8 cellular contexts compared by ENCODE assay signal in genomic region chr19:1590641-1591397, GRCh38. TPM values are rescaled to one million over a fixed set of nuclear protein-coding genes. Genes with fewer than 3 reads are reported as not detected.
DNase-seq lines count a peak whose midpoint lies in the region; ATAC-seq, FAIRE-seq and TF ChIP-seq lines count a peak whose summit lies in the region.

No MANE protein-coding gene starts in this region.

- ATAC-seq in CD4-positive, CD25-positive, alpha-beta regulatory T cell (ENCODE audit: low read depth in 2 of 2) = peak in 1 of 2 donors; percentile 17
- ATAC-seq in T-cell (replicated peaks in 1 of 4) (peak in 1 of 4 experiments; percentile 17), HG02981 (IDR thresholded peaks at IDR 0.05; ENCODE audit: unreplicated experiment) (no peak), HG02763 (IDR thresholded peaks at IDR 0.05; ENCODE audit: unreplicated experiment) (no peak)

- peak overlapping the region; percentile 53 for H3K4me3 ChIP-seq in CD4-positive, CD25-positive, alpha-beta regulatory T cell (ENCODE audit: low read depth, low read length)
- H3K4me3 ChIP-seq in H7 (ENCODE audit: insufficient read depth, low read depth, low read length) = peak overlapping the region; percentile 96
- peak overlapping the region; percentile 89 to 99 (median 99) for H3K4me3 ChIP-seq in endothelial cell of umbilical vein (replicated peaks in 1 of 3; ENCODE audit: insufficient read depth in 1 of 3, low read depth in 1 of 3, low read length in 3 of 3)
- H3K4me3 ChIP-seq in parathyroid adenoma (ENCODE audit: low read depth, low read length) = no peak overlapping the region
- peak overlapping the region in 1 of 2 donors; percentile 89 for H3K4me3 ChIP-seq in testis

- TF ChIP-seq CTCF in endothelial cell of umbilical vein (IDR thresholded peaks at IDR 0.05; ENCODE audit: extremely low read depth in 1 of 2, insufficient read depth in 1 of 2, low read depth in 1 of 2, low read length in 2 of 2) (peak in 1 of 2 donors; percentile 40), parathyroid adenoma (IDR thresholded peaks at IDR 0.05) (no peak), testis (IDR thresholded peaks at IDR 0.05) (no peak)

- peak overlapping the region; percentile 78 to 94 (median 86) for H3K27ac Mint-ChIP-seq in CD4-positive, CD25-positive, alpha-beta regulatory T cell
- peak overlapping the region; percentile 86 to 92 for H3K27ac Mint-ChIP-seq in T-cell

- H3K4me2 ChIP-seq in endothelial cell of umbilical vein (ENCODE audit: insufficient read depth, low read length) (peak overlapping the region; percentile 95), parathyroid adenoma (ENCODE audit: low read length) (peak overlapping the region; percentile 93)

- peaks cover 22% of the 10 kb centered on the region for H3K4me1 ChIP-seq in CD4-positive, CD25-positive, alpha-beta regulatory T cell (ENCODE audit: control insufficient read depth, insufficient read depth, low read length, poor library complexity, severe bottlenecking)
- peaks cover 15% of the 10 kb centered on the region for H3K4me1 ChIP-seq in endothelial cell of umbilical vein (ENCODE audit: control insufficient read depth, extremely low read depth, insufficient read depth, low read length)
- H3K4me1 ChIP-seq in parathyroid adenoma = no peaks in the 10 kb centered on the region
- H3K4me1 ChIP-seq in testis = peaks cover 15% of the 10 kb centered on the region

- peaks cover 0 to 26% (median 12%) of the 10 kb centered on the region in 4 donors for H3K4me1 Mint-ChIP-seq in CD4-positive, CD25-positive, alpha-beta regulatory T cell
- H3K4me1 Mint-ChIP-seq in T-cell = peaks cover 18 to 26% (median 23%) of the 10 kb centered on the region in 3 donors

- peak in 2 of 3 donors; percentile 29 to 48 for DNase-seq in CD4-positive, CD25-positive, alpha-beta regulatory T cell
- peak; percentile 80 for DNase-seq in H7
- DNase-seq in T-cell = peak in 7 of 34 experiments; percentile 8 to 38 (median 28)
- peak; percentile 23 for DNase-seq in endothelial cell of umbilical vein (ENCODE audit: low read depth, low spot score)
- no peak for DNase-seq in testis

- peak overlapping the region; percentile 87 to 95 (median 92) for H3K4me3 Mint-ChIP-seq in CD4-positive, CD25-positive, alpha-beta regulatory T cell
- H3K4me3 Mint-ChIP-seq in T-cell = peak overlapping the region; percentile 81 to 87 (median 81)

- no peaks in the 10 kb centered on the region for H3K9me1 ChIP-seq in endothelial cell of umbilical vein (replicated peaks; ENCODE audit: control insufficient read depth, extremely low read depth, insufficient read depth, low read length)

- intact Hi-C loops in endothelial cell of umbilical vein (cut with micrococcal nuclease) (loop anchor here (10.0 kb wide), 1 partner anchor 186 kb away; the partner anchor contains the start of genes DAZAP1 and GAMT), testis (cut with DNase I; ENCODE audit: low total_unique reads) (no loop called here)

- peak overlapping the region; percentile 91 for H3K27ac ChIP-seq in CD4-positive, CD25-positive, alpha-beta regulatory T cell (ENCODE audit: insufficient read depth, low read length, poor library complexity, severe bottlenecking)
- H3K27ac ChIP-seq in endothelial cell of umbilical vein (ENCODE audit: insufficient read depth, low read depth, low read length) = peak overlapping the region; percentile 88
- no peak overlapping the region for H3K27ac ChIP-seq in parathyroid adenoma
- no peak overlapping the region for H3K27ac ChIP-seq in testis

- CTCF ChIA-PET in T-cell (lab: Charles Lee) = interaction anchor here (0.5 to 1.6 kb wide), 5 partner anchors 82 to 1360 kb away, joined by 3 to 8 read pairs (median 3); no protein-coding TSS in a partner anchor
- CTCF ChIA-PET in endothelial cell of umbilical vein (lab: Charles Lee) = interaction anchor here (0.8 to 4.0 kb wide), 9 partner anchors 10 to 247 kb away, joined by 3 to 26 read pairs (median 4); no protein-coding TSS in a partner anchor

- no peaks in the 10 kb centered on the region for H3K36me3 ChIP-seq in CD4-positive, CD25-positive, alpha-beta regulatory T cell (ENCODE audit: control insufficient read depth, insufficient read depth, low read length)
- H3K36me3 ChIP-seq in H7 (replicated peaks; ENCODE audit: control insufficient read depth, insufficient read depth, low read length) = peaks cover 2% of the 10 kb centered on the region
- H3K36me3 ChIP-seq in endothelial cell of umbilical vein (ENCODE audit: control insufficient read depth in 2 of 2, extremely low read depth in 1 of 2, insufficient read depth in 2 of 2, low read length in 2 of 2) = peaks cover 0 to 4% of the 10 kb centered on the region in 2 experiments
- H3K36me3 ChIP-seq in parathyroid adenoma (ENCODE audit: control insufficient read depth, insufficient read depth, low read length) = no peaks in the 10 kb centered on the region
- no peaks in the 10 kb centered on the region for H3K36me3 ChIP-seq in testis (ENCODE audit: low read depth, missing control alignments)

- 15 to 20% methylated on average over 10 of the region's 10 CpGs for WGBS in testis, 2 donors

- H3K27me3 ChIP-seq in CD4-positive, CD25-positive, alpha-beta regulatory T cell (ENCODE audit: control insufficient read depth, insufficient read depth, low read length) = no peaks in the 10 kb centered on the region
- no peaks in the 10 kb centered on the region for H3K27me3 ChIP-seq in H7 (ENCODE audit: control insufficient read depth, insufficient read depth, low read length)
- no peaks in the 10 kb centered on the region for H3K27me3 ChIP-seq in endothelial cell of umbilical vein (ENCODE audit: control insufficient read depth in 2 of 2, insufficient read depth in 2 of 2, low read length in 2 of 2)
- no peaks in the 10 kb centered on the region for H3K27me3 ChIP-seq in parathyroid adenoma (ENCODE audit: control insufficient read depth, insufficient read depth, low read length)
- no peaks in the 10 kb centered on the region for H3K27me3 ChIP-seq in testis

- H3K79me2 ChIP-seq in endothelial cell of umbilical vein (ENCODE audit: control insufficient read depth, insufficient read depth, low read length) = peaks cover 56% of the 10 kb centered on the region
- peaks cover 37% of the 10 kb centered on the region for H3K79me2 ChIP-seq in parathyroid adenoma

- H3K27me3 Mint-ChIP-seq in CD4-positive, CD25-positive, alpha-beta regulatory T cell = no peaks in the 10 kb centered on the region
- no peaks in the 10 kb centered on the region for H3K27me3 Mint-ChIP-seq in T-cell

- FAIRE-seq in endothelial cell of umbilical vein (lab: Jason Lieb, UNC) = peak; percentile 49

- POLR2A ChIA-PET in T-cell (lab: Charles Lee) (no interaction called here), endothelial cell of umbilical vein (lab: Charles Lee) (interaction anchor here (0.7 kb wide), 1 partner anchor 13 kb away, joined by 3 read pairs; no protein-coding TSS in a partner anchor)

- no peaks in the 10 kb centered on the region for H4K20me1 ChIP-seq in endothelial cell of umbilical vein (replicated peaks; ENCODE audit: control insufficient read depth, extremely low read depth, insufficient read depth, low read length)

- no peaks in the 10 kb centered on the region for H3K9me3 Mint-ChIP-seq in CD4-positive, CD25-positive, alpha-beta regulatory T cell
- H3K9me3 Mint-ChIP-seq in T-cell = no peaks in the 10 kb centered on the region

- H3K9ac ChIP-seq in endothelial cell of umbilical vein (replicated peaks; ENCODE audit: extremely low read depth, insufficient read depth, low read length) (peak overlapping the region; percentile 100), parathyroid adenoma (no peak overlapping the region)

- peak; percentile 76 for TF ChIP-seq POLR2A in endothelial cell of umbilical vein (IDR thresholded peaks at IDR 0.05; ENCODE audit: low read depth, low read length)
- no peak for TF ChIP-seq POLR2A in testis (IDR thresholded peaks at IDR 0.05)

- dilution Hi-C loops in endothelial cell of umbilical vein (cut with MboI; ENCODE audit: extremely low pct_ligation_motif_present, low sequenced_read_pairs) = no loop called here

- no TSS peak for BruUV-seq in endothelial cell of umbilical vein (replicated peaks; lab: Mats Ljungman, UMichigan)

- no peaks in the 10 kb centered on the region for H3K36me3 Mint-ChIP-seq in CD4-positive, CD25-positive, alpha-beta regulatory T cell
- H3K36me3 Mint-ChIP-seq in T-cell = peaks cover 1% of the 10 kb centered on the region

- H2AFZ ChIP-seq in endothelial cell of umbilical vein (ENCODE audit: low read depth, low read length) = no peak overlapping the region
- no peak overlapping the region for H2AFZ ChIP-seq in parathyroid adenoma

- H3K9me3 ChIP-seq in CD4-positive, CD25-positive, alpha-beta regulatory T cell (ENCODE audit: control insufficient read depth in 2 of 2, low read length in 2 of 2) = no peaks in the 10 kb centered on the region
- H3K9me3 ChIP-seq in endothelial cell of umbilical vein (replicated peaks; ENCODE audit: control insufficient read depth, insufficient read depth, low read length) = no peaks in the 10 kb centered on the region
- H3K9me3 ChIP-seq in parathyroid adenoma (ENCODE audit: control insufficient read depth, low read length) = no peaks in the 10 kb centered on the region
- H3K9me3 ChIP-seq in testis = no peaks in the 10 kb centered on the region

RNA-seq across cellular contexts. Expression of gene MBD3, which starts 1.8 kb away (rescaled TPM):
- total RNA-seq in CD4-positive, CD25-positive, alpha-beta regulatory T cell = 39.7 TPM
- polyA plus RNA-seq in CD4-positive, CD25-positive, alpha-beta regulatory T cell = 1 to 10 TPM; 4.8 to 6.3 (median 5.6) TPM
- 105 and 114 TPM in 2 replicates for total RNA-seq in H7 (2014; rRNA removed; shearing (Covaris generic))
- total RNA-seq in T-cell (10 to 100 TPM; 51.8 to 80.3 (median 75.5) TPM), endothelial cell of umbilical vein (120 and 121 TPM in 2 replicates), testis (100 to 1,000 TPM; 146 to 153 TPM)
- polyA plus RNA-seq in endothelial cell of umbilical vein (96.8 and 115 TPM in 2 replicates), testis (ENCODE audit: insufficient read depth, low read depth, low replicate concordance) (78.3 TPM)
- polyA plus RNA-seq in endothelial cell of umbilical vein (2011; cell fraction: cytosol; rRNA removed) = 51.3 and 79.1 TPM in 2 replicates
- 104 and 107 TPM in 2 replicates for polyA plus RNA-seq in endothelial cell of umbilical vein (2011; cell fraction: nucleus; rRNA removed)
- polyA plus RNA-seq in endothelial cell of umbilical vein (2012) = 58.1 and 61.5 TPM in 2 replicates
- polyA minus RNA-seq in endothelial cell of umbilical vein = 53.4 and 63.3 TPM in 2 replicates
- polyA minus RNA-seq in endothelial cell of umbilical vein (2011; cell fraction: cytosol; rRNA and poly(A)+ RNA removed) = 88.7 TPM
- 34.2 and 42.2 TPM in 2 replicates for polyA minus RNA-seq in endothelial cell of umbilical vein (2011; cell fraction: nucleus; rRNA and poly(A)+ RNA removed)

RNA-seq across cellular contexts. Expression of gene UQCR11, which starts 14.4 kb away (rescaled TPM):
- total RNA-seq in CD4-positive, CD25-positive, alpha-beta regulatory T cell = 126 TPM
- 100 to 1,000 TPM; 574 to 819 (median 585) TPM for polyA plus RNA-seq in CD4-positive, CD25-positive, alpha-beta regulatory T cell
- 103 and 111 TPM in 2 replicates for total RNA-seq in H7 (2014; rRNA removed; shearing (Covaris generic))
- total RNA-seq in T-cell = 100 to 1,000 TPM; 127 to 168 (median 148) TPM
- total RNA-seq in endothelial cell of umbilical vein = 210 and 223 TPM in 2 replicates
- 165 and 262 TPM in 2 replicates for polyA plus RNA-seq in endothelial cell of umbilical vein
- 156 and 199 TPM in 2 replicates for polyA plus RNA-seq in endothelial cell of umbilical vein (2011; cell fraction: cytosol; rRNA removed)
- polyA plus RNA-seq in endothelial cell of umbilical vein (2011; cell fraction: nucleus; rRNA removed) = 42.6 and 62.7 TPM in 2 replicates
- 156 and 442 TPM in 2 replicates for polyA plus RNA-seq in endothelial cell of umbilical vein (2012)
- polyA minus RNA-seq in endothelial cell of umbilical vein = 22.1 and 26.8 TPM in 2 replicates
- polyA minus RNA-seq in endothelial cell of umbilical vein (2011; cell fraction: cytosol; rRNA and poly(A)+ RNA removed) = 28.5 TPM
- polyA minus RNA-seq in endothelial cell of umbilical vein (2011; cell fraction: nucleus; rRNA and poly(A)+ RNA removed) = 16.0 and 19.6 TPM in 2 replicates
- total RNA-seq in testis = 10 to 100 TPM; 45.8 to 60.8 TPM
- 105 TPM for polyA plus RNA-seq in testis (ENCODE audit: insufficient read depth, low read depth, low replicate concordance)

RNA-seq across cellular contexts. Expression of gene MEX3D, which starts 22.7 kb away (rescaled TPM):
- 3.6 TPM for total RNA-seq in CD4-positive, CD25-positive, alpha-beta regulatory T cell
- polyA plus RNA-seq in CD4-positive, CD25-positive, alpha-beta regulatory T cell = under 1 TPM in 1 of 4 donors, not detected in 3; 0.21 TPM
- 107 and 117 TPM in 2 replicates for total RNA-seq in H7 (2014; rRNA removed; shearing (Covaris generic))
- 1 to 10 TPM; 2.1 to 7.7 (median 6.2) TPM for total RNA-seq in T-cell
- total RNA-seq in endothelial cell of umbilical vein = 96.7 and 98.5 TPM in 2 replicates
- 30.0 and 45.7 TPM in 2 replicates for polyA plus RNA-seq in endothelial cell of umbilical vein
- 9.6 and 20.1 TPM in 2 replicates for polyA plus RNA-seq in endothelial cell of umbilical vein (2011; cell fraction: cytosol; rRNA removed)
- 7.9 and 8.8 TPM in 2 replicates for polyA plus RNA-seq in endothelial cell of umbilical vein (2011; cell fraction: nucleus; rRNA removed)
- polyA plus RNA-seq in endothelial cell of umbilical vein (2012) = 15.5 and 28.4 TPM in 2 replicates
- 16.5 and 24.0 TPM in 2 replicates for polyA minus RNA-seq in endothelial cell of umbilical vein
- polyA minus RNA-seq in endothelial cell of umbilical vein (2011; cell fraction: cytosol; rRNA and poly(A)+ RNA removed) = 35.4 TPM
- 6.3 and 18.9 TPM in 2 replicates for polyA minus RNA-seq in endothelial cell of umbilical vein (2011; cell fraction: nucleus; rRNA and poly(A)+ RNA removed)
- 100 to 1,000 TPM; 127 to 211 TPM for total RNA-seq in testis
- 45.6 TPM for polyA plus RNA-seq in testis (ENCODE audit: insufficient read depth, low read depth, low replicate concordance)

Comparison
In these comparisons a context has a peak if more than half of its experiments do, and no peak if none do; other contexts are left out.
1. H3K27ac ChIP-seq: peak in CD4-positive, CD25-positive, alpha-beta regulatory T cell (single experiment) and endothelial cell of umbilical vein (single experiment); none in parathyroid adenoma (single experiment) and testis (0 of 2).
2. RNA of gene MEX3D, which starts 22.7 kb away (total RNA-seq): 127 to 211 TPM in testis, 107 to 117 TPM in H7 and 96.7 to 98.5 TPM in endothelial cell of umbilical vein; 2.1 to 7.7 TPM in T-cell and 3.6 TPM in CD4-positive, CD25-positive, alpha-beta regulatory T cell (single experiment); every median in the first group is over 10 times any median in the second.